ENCODE assay signal across 8 cellular contexts in the genomic region with DNA sequence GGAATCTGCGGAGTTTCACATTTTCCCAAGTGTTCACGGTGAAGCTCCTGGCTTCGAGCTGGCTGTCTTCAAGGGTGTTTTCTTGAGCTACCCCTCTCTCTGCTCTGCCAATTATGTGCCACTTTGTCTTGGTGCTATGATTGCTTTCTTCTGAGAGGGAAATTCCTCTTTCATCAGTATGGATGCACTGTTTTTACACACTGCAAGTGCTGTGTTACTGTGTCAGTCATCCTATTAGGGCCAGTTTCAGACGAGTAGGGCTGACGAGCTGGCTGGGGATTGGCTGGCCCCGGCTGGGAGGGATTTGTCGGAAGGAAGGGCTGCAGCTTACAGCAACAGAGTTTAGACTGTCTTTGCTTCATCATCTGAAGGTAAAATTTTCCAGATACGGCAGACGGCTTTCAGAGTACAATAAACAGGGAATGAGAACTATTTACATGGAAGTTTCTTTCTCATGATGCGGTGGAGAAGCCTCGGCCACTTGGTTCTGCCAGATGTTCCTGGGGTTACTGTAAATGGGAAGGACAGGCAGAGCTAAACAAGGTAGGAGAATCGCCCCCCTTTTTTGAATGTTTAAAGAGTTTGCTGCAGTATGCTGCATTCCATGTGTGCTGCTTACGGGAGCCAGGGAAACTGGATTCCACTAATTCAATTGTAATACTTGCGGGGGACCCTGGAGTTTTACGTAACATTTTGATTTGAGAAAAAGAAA. TPM values are rescaled to one million over a fixed set of nuclear protein-coding genes. Genes with fewer than 3 reads are reported as not detected.
DNase-seq lines count a peak whose midpoint lies in the region; ATAC-seq and TF ChIP-seq lines count a peak whose summit lies in the region.

TSS of gene MBNL2 (plus strand) at position 345 of the 712 bp plus-strand sequence. CDS start 53,903 bp downstream, outside the sequence.

- DNase-seq in AG09309 (ENCODE audit: low read depth), result peak; percentile 77
- DNase-seq in NCI-H345 treated with DMSO at 0.1 percent for 48 hours (lab: John Stamatoyannopoulos, UW; ENCODE audit: unreplicated experiment), result peak; percentile 74
- peak; percentile 70 to 72 for DNase-seq in activated CD4-positive, alpha-beta T cell treated with anti-CD3 and anti-CD28 coated beads for 24 hours (ENCODE audit: low read depth in 2 of 2)
- peak; percentile 95 for DNase-seq in cerebellum (ENCODE audit: low spot score)
- peak; percentile 91 for DNase-seq in kidney epithelial cell (ENCODE audit: low read depth)
- peak; percentile 89 for DNase-seq in stimulated activated CD4-positive, alpha-beta T cell treated with anti-CD3 and anti-CD28 coated beads, Interleukin-15, amount 100 ng/mL, for 24 hours

- ATAC-seq in GM19035 (IDR thresholded peaks at IDR 0.05; ENCODE audit: unreplicated experiment) (peak; percentile 97), HG03342 (IDR thresholded peaks at IDR 0.05; ENCODE audit: unreplicated experiment) (peak; percentile 94)

- no peaks in the 10 kb centered on the region for H3K27me3 ChIP-seq in kidney epithelial cell (ENCODE audit: control insufficient read depth, insufficient read depth, low read length)

- H3K36me3 ChIP-seq in kidney epithelial cell (ENCODE audit: control insufficient read depth, insufficient read depth, low read length), result no peaks in the 10 kb centered on the region

- H3K4me3 ChIP-seq in AG09309 (ENCODE audit: control insufficient read depth, low read depth, low read length), result peak within 1 kb of the TSS; percentile 58
- peak within 1 kb of the TSS; percentile 66 for H3K4me3 ChIP-seq in kidney epithelial cell (ENCODE audit: low read depth, low read length)

- no peak for TF ChIP-seq CTCF in AG09309 (IDR thresholded peaks at IDR 0.05; ENCODE audit: control insufficient read depth, insufficient read depth, low read depth, low read length, missing control alignments)
- TF ChIP-seq CTCF in kidney epithelial cell (IDR thresholded peaks at IDR 0.05; ENCODE audit: insufficient read depth, low read length, poor library complexity, severe bottlenecking), result no peak

RNA-seq across cellular contexts. Expression of gene MBNL2, which starts in this region (rescaled TPM):
- total RNA-seq in cerebellum, result 34.3 TPM
- 42.4 and 45.0 TPM in 2 replicates for total RNA-seq in kidney epithelial cell

Comparison
In these comparisons a context has a peak if more than half of its experiments do, and no peak if none do; other contexts are left out.
1. Peak in every context shown above with its lines: DNase-seq, ATAC-seq and H3K4me3 ChIP-seq.